In the genomic region with DNA sequence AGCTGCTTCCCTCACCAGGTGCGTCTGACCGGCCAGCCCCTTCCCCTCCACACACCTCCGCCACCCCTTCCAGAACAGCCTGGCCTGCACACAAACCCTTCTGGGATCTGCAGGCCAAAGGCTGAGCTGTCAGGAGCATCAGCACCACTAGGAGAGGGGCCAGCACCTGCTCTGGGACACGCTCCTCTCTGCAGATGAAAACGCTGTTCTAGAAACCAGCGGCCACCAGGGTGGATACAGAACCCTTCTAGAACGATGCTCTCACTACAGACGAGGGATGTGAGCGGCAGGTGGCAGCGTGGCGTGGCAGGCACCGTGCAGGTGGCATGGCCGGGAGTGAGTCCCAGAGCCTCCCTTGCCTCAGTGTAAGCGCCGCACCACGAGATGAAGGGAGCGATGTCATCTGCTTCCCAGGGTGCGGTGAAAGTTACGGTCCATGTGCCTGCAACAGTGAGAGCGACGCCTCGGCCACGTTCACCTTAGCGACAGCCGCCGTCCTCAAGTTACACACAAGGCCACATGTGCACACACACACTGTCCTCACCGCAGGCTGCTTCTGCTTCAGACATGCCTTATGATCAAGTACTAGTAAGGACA, we compare ENCODE assay signal across 1 cellular context.
TF ChIP-seq lines count a peak whose summit lies in the region.

No MANE protein-coding gene starts in this region.

TF ChIP-seq in H1, 55 proteins besides CTCF, POLR2A, EP300 and RAD21:
- TF ChIP-seq, protein P1, sequence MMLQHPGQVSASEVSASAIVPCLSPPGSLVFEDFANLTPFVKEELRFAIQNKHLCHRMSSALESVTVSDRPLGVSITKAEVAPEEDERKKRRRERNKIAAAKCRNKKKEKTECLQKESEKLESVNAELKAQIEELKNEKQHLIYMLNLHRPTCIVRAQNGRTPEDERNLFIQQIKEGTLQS (IDR thresholded peaks at IDR 0.05; ENCODE audit: insufficient read depth, low read depth, low read length): no peak
- TF ChIP-seq KDM5A (IDR thresholded peaks at IDR 0.05; ENCODE audit: low read length): no peak
- TF ChIP-seq JUN (IDR thresholded peaks at IDR 0.05; ENCODE audit: low read depth, low read length): no peak
